In the genomic region with DNA sequence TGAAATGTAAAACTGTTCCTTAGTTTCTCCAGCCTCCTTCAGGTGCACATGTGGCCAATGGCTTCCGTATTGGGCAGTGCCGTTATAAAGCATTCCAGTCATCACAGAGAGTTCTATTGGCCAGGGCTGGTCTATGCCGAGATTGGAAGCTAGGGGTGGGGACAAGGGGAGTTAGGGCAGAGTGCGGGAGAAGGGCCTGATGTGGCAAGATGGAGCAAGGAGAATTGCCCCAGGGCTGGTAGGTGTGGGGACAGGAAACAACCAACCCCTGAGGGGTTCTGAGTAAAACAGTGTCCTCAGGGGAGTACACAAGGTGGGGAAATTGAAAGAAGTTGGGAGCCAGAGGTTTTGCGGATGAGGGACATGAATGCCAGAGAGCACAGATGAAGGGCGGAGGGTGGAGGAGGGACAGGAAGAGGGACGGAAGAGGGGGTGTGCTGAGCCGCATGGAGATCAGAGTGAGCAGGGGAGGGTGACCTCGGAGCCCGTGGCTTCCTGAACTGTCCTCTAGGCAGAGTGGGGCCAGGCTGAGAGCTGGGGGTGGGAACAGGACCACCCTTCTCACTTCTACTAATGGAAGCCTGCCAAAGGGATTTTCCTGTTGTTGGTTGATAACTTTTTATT, we compare ENCODE assay signal across 12 cellular contexts. TPM values are rescaled to one million over a fixed set of nuclear protein-coding genes. Genes with fewer than 3 reads are reported as not detected.
DNase-seq lines count a peak whose midpoint lies in the region; ATAC-seq and TF ChIP-seq lines count a peak whose summit lies in the region.
"Had no signal": no experiment of that assay in that cellular context is flagged by ENCODE, and none has a peak within 500 bp of the region (broad histone marks: within the 10 kb centered on the region; RNA-seq: fewer than 3 reads in every experiment).

No MANE protein-coding gene starts in this region.

- H3K27ac Mint-ChIP-seq in T-helper 2 cell treated with Interferon-gamma antibody and Interleukin-4, amounts not matched to agents 5 μg/mL and 100 μg/mL, for 36 hours = peak overlapping the region; percentile 13
- H3K27ac Mint-ChIP-seq in mesothelial cell of epicardium = no peak overlapping the region

- DNase-seq in stimulated activated CD4-positive, alpha-beta T cell treated with anti-CD3 and anti-CD28 coated beads, Interleukin-12 subunit alpha, Interleukin-12 subunit beta, amount 100 ng/mL, for 4 hours = peak; percentile 3
- DNase-seq in stimulated activated CD4-positive, alpha-beta T cell treated with anti-CD3 and anti-CD28 coated beads, Interleukin-2, amount 100 ng/mL, for 24 hours = no peak
- DNase-seq in T-helper 2 cell treated with Interferon-gamma antibody and Interleukin-4, amounts not matched to agents 5 μg/mL and 100 μg/mL, for 36 hours (ENCODE audit: low spot score) = no peak
- DNase-seq in left lobe of liver (ENCODE audit: low spot score) = no peak
- DNase-seq in mesothelial cell of epicardium (ENCODE audit: low spot score in 2 of 2, unreplicated experiment in 2 of 2) = no peak
- DNase-seq: DMS153; effector CD8-positive, alpha-beta T cell; NCI-H1105 treated with DMSO at 0.1 percent for 48 hours; substantia nigra had no signal

- no peaks in the 10 kb centered on the region for H3K9me3 Mint-ChIP-seq in T-helper 2 cell treated with Interferon-gamma antibody and Interleukin-4, amounts not matched to agents 5 μg/mL and 100 μg/mL, for 36 hours
- no peaks in the 10 kb centered on the region for H3K9me3 Mint-ChIP-seq in mesothelial cell of epicardium
- H3K9me3 Mint-ChIP-seq: activated naive CD4-positive, alpha-beta T cell treated with anti-CD3 and anti-CD28 coated beads, Interleukin-2, amount 50 U/mL, for 72 hours had no signal

- peaks cover 26% of the 10 kb centered on the region for H3K27me3 Mint-ChIP-seq in T-helper 2 cell treated with Interferon-gamma antibody and Interleukin-4, amounts not matched to agents 5 μg/mL and 100 μg/mL, for 36 hours (ENCODE audit: low read depth)
- peaks cover 80% of the 10 kb centered on the region for H3K27me3 Mint-ChIP-seq in mesothelial cell of epicardium (ENCODE audit: low read depth)

- H3K36me3 Mint-ChIP-seq in T-helper 2 cell treated with Interferon-gamma antibody and Interleukin-4, amounts not matched to agents 5 μg/mL and 100 μg/mL, for 36 hours (ENCODE audit: low read depth) = no peaks in the 10 kb centered on the region
- H3K36me3 Mint-ChIP-seq in mesothelial cell of epicardium = no peaks in the 10 kb centered on the region
- H3K36me3 Mint-ChIP-seq: activated naive CD4-positive, alpha-beta T cell treated with anti-CD3 and anti-CD28 coated beads, Interleukin-2, amount 50 U/mL, for 72 hours had no signal

- H3K4me3 Mint-ChIP-seq in T-helper 2 cell treated with Interferon-gamma antibody and Interleukin-4, amounts not matched to agents 5 μg/mL and 100 μg/mL, for 36 hours = peak overlapping the region; percentile 21
- H3K4me3 Mint-ChIP-seq in mesothelial cell of epicardium = no peak overlapping the region

- ATAC-seq in left lobe of liver = peak; percentile 16
- ATAC-seq in HG02642 (IDR thresholded peaks at IDR 0.05; ENCODE audit: poor library complexity, unreplicated experiment) = no peak
- no peak for ATAC-seq in GM18505 (IDR thresholded peaks at IDR 0.05; ENCODE audit: unreplicated experiment)

- TF ChIP-seq POLR2A in GM18505 (IDR thresholded peaks at IDR 0.05; ENCODE audit: borderline replicate concordance, extremely low read depth, insufficient read depth, insufficient read length) = no peak

- TF ChIP-seq CTCF in mesothelial cell of epicardium (IDR thresholded peaks at IDR 0.05; ENCODE audit: unreplicated experiment) = no peak

- peaks cover 5% of the 10 kb centered on the region for H3K4me1 Mint-ChIP-seq in T-helper 2 cell treated with Interferon-gamma antibody and Interleukin-4, amounts not matched to agents 5 μg/mL and 100 μg/mL, for 36 hours (ENCODE audit: low read depth)
- no peaks in the 10 kb centered on the region for H3K4me1 Mint-ChIP-seq in mesothelial cell of epicardium

RNA-seq across cellular contexts. Expression of a gene that starts 9.1 kb away (rescaled TPM):
- total RNA-seq in left lobe of liver = 0.10 TPM
- total RNA-seq in mesothelial cell of epicardium = 0.09 to 0.27 TPM (median 0.27 TPM) in 3 replicates

RNA-seq across cellular contexts. Expression of a gene that starts 22.5 kb away (rescaled TPM):
- 8.0 TPM for total RNA-seq in left lobe of liver
- total RNA-seq in mesothelial cell of epicardium = 24.8 to 25.7 TPM (median 25.6 TPM) in 3 replicates
